Comparison of ENCODE assay signal across 13 cellular contexts in the genomic region with DNA sequence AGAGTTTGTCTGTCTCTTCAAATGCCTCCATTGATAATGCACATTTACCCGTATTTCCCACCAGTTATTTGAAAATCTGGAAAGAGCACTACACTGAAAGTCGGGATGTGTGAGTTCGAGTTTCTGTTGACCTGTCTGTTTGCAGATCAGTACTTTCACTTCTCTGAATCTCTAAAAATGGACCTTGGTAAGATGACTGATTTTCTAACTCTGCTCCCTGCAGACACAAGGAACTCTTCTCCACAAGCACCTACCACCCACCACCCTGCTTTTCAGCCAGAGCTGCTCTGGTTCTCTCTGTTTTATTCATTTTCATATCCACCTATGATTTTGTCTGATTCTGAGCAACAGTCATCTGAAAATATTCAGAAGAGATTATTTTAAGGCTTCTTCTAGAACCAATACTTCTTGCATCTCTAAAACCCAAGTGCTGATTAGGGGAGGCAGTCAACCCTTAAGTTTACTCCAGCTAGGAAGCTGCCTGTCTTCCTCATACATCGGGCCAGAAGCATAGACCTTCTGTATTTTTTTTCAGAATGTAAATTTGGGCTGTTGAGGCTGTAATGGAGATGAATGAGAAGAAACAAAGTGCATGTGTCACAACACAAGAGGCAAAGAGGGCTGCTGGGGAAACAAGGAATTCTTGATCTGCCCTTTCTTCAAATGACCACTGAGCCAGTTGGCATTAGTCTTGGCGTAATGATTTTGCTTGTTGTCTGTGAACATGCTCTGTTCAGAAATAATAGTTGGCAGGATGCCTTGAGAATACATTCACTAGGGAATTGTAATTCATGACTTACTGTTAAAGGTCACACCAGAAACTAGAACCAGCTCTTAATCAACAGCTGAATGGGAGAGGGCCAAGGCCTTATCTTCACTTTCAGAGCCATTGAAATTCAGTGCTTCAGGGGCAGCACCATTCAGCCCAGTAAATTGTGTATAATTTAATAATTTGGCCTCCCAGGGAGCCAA.
DNase-seq lines count a peak whose midpoint lies in the region; ATAC-seq, FAIRE-seq and TF ChIP-seq lines count a peak whose summit lies in the region.
"Had no signal": no experiment of that assay in that cellular context is flagged by ENCODE, and none has a peak within 500 bp of the region (broad histone marks: within the 10 kb centered on the region; RNA-seq: fewer than 3 reads in every experiment).

No MANE protein-coding gene starts in this region.

- no peaks in the 10 kb centered on the region for H3K36me3 Mint-ChIP-seq in activated T-helper 1 cell treated with anti-CD3 and anti-CD28 coated beads, Interleukin-12 subunit alpha, Interleukin-12 subunit beta, Interleukin-2, Interleukin-4 antibody, amounts not matched to agents 30 ng/mL and 10 ng/mL and 1 ng/mL, durations not matched to agents 14 hours and 24 hours and 36 hours (ENCODE audit: low read depth)

- H3K9ac ChIP-seq in endothelial cell of umbilical vein (replicated peaks; ENCODE audit: extremely low read depth, insufficient read depth, low read length), result no peak overlapping the region
- H3K9ac ChIP-seq: BLaER1 had no signal

- H3K27me3 ChIP-seq in endothelial cell of umbilical vein (ENCODE audit: control insufficient read depth in 2 of 2, insufficient read depth in 2 of 2, low read length in 2 of 2), result no peaks in the 10 kb centered on the region
- H3K27me3 ChIP-seq: BLaER1 had no signal

- no peak for TF ChIP-seq CTCF in GM12865 (IDR thresholded peaks at IDR 0.05; ENCODE audit: insufficient read depth, low read depth, low read length, missing control alignments)
- TF ChIP-seq CTCF in endothelial cell of umbilical vein (IDR thresholded peaks at IDR 0.05; ENCODE audit: extremely low read depth in 1 of 2, insufficient read depth in 1 of 2, low read depth in 1 of 2, low read length in 2 of 2), result no peak

- peaks cover 3% of the 10 kb centered on the region for H3K27me3 Mint-ChIP-seq in activated T-helper 1 cell treated with anti-CD3 and anti-CD28 coated beads, Interleukin-12 subunit alpha, Interleukin-12 subunit beta, Interleukin-2, Interleukin-4 antibody, amounts not matched to agents 30 ng/mL and 10 ng/mL and 1 ng/mL, durations not matched to agents 14 hours and 24 hours and 36 hours (ENCODE audit: insufficient read depth)

- no peak overlapping the region for H3K27ac ChIP-seq in endothelial cell of umbilical vein (ENCODE audit: insufficient read depth, low read depth, low read length)
- H3K27ac ChIP-seq: BLaER1, SK-N-MC had no signal

- BruUV-seq in endothelial cell of umbilical vein (replicated peaks; lab: Mats Ljungman, UMichigan), result no TSS peak

- peaks cover 4% of the 10 kb centered on the region for H3K4me1 Mint-ChIP-seq in activated T-helper 1 cell treated with anti-CD3 and anti-CD28 coated beads, Interleukin-12 subunit alpha, Interleukin-12 subunit beta, Interleukin-2, Interleukin-4 antibody, amounts not matched to agents 30 ng/mL and 10 ng/mL and 1 ng/mL, durations not matched to agents 14 hours and 24 hours and 36 hours (ENCODE audit: low read depth)

- no peaks in the 10 kb centered on the region for H3K4me1 ChIP-seq in endothelial cell of umbilical vein (ENCODE audit: control insufficient read depth, extremely low read depth, insufficient read depth, low read length)
- H3K4me1 ChIP-seq: BLaER1 had no signal

- no peaks in the 10 kb centered on the region for H3K36me3 ChIP-seq in endothelial cell of umbilical vein (ENCODE audit: control insufficient read depth in 2 of 2, extremely low read depth in 1 of 2, insufficient read depth in 2 of 2, low read length in 2 of 2)
- H3K36me3 ChIP-seq: BLaER1 had no signal

- no peak for FAIRE-seq in endothelial cell of umbilical vein (lab: Jason Lieb, UNC)

- no peaks in the 10 kb centered on the region for H4K20me1 ChIP-seq in endothelial cell of umbilical vein (replicated peaks; ENCODE audit: control insufficient read depth, extremely low read depth, insufficient read depth, low read length)
- H4K20me1 ChIP-seq: BLaER1 had no signal

- dilution Hi-C loops in endothelial cell of umbilical vein (cut with MboI; ENCODE audit: extremely low pct_ligation_motif_present, low sequenced_read_pairs), result no loop called here

- H3K9me3 ChIP-seq in endothelial cell of umbilical vein (replicated peaks; ENCODE audit: control insufficient read depth, insufficient read depth, low read length), result no peaks in the 10 kb centered on the region

- H3K4me2 ChIP-seq in endothelial cell of umbilical vein (ENCODE audit: insufficient read depth, low read length), result no peak overlapping the region
- H3K4me2 ChIP-seq: BLaER1 had no signal

- no peak overlapping the region for H2AFZ ChIP-seq in endothelial cell of umbilical vein (ENCODE audit: low read depth, low read length)

- no peak for TF ChIP-seq POLR2A in endothelial cell of umbilical vein (IDR thresholded peaks at IDR 0.05; ENCODE audit: low read depth, low read length)

- H3K79me2 ChIP-seq in endothelial cell of umbilical vein (ENCODE audit: control insufficient read depth, insufficient read depth, low read length), result no peaks in the 10 kb centered on the region

- CTCF ChIA-PET in endothelial cell of umbilical vein (lab: Charles Lee), result no interaction called here

- ATAC-seq in GM19467 (IDR thresholded peaks at IDR 0.05; ENCODE audit: unreplicated experiment), result peak; percentile 63
- peak; percentile 76 for ATAC-seq in HG03175 (IDR thresholded peaks at IDR 0.05; ENCODE audit: unreplicated experiment)
- ATAC-seq: activated CD8-positive, alpha-beta T cell treated with anti-CD3 and anti-CD28 coated beads, Interleukin-2, amount 10 ng/mL, durations not matched to agents 7 days and 5 days had no signal

- intact Hi-C loops in endothelial cell of umbilical vein (cut with micrococcal nuclease), result no loop called here
- intact Hi-C loops in posterior cingulate gyrus (cut with DNase I), result no loop called here
- intact Hi-C loops in activated T-helper 1 cell treated with anti-CD3 and anti-CD28 coated beads, Interleukin-12 subunit alpha, Interleukin-12 subunit beta, Interleukin-2, Interleukin-4 antibody, amounts not matched to agents 30 ng/mL and 10 ng/mL and 1 ng/mL, durations not matched to agents 14 hours and 24 hours and 36 hours (cut with micrococcal nuclease), result no loop called here

- no peak overlapping the region for H3K4me3 ChIP-seq in GM12865 (ENCODE audit: low read depth, low read length)
- H3K4me3 ChIP-seq in endothelial cell of umbilical vein (replicated peaks in 1 of 3; ENCODE audit: insufficient read depth in 1 of 3, low read depth in 1 of 3, low read length in 3 of 3), result no peak overlapping the region
- H3K4me3 ChIP-seq: BLaER1, SK-N-MC had no signal

- POLR2A ChIA-PET in endothelial cell of umbilical vein (lab: Charles Lee), result no interaction called here

- H3K9me3 Mint-ChIP-seq in activated T-helper 1 cell treated with anti-CD3 and anti-CD28 coated beads, Interleukin-12 subunit alpha, Interleukin-12 subunit beta, Interleukin-2, Interleukin-4 antibody, amounts not matched to agents 30 ng/mL and 10 ng/mL and 1 ng/mL, durations not matched to agents 14 hours and 24 hours and 36 hours, result peaks cover 4% of the 10 kb centered on the region

- no peaks in the 10 kb centered on the region for H3K9me1 ChIP-seq in endothelial cell of umbilical vein (replicated peaks; ENCODE audit: control insufficient read depth, extremely low read depth, insufficient read depth, low read length)

- peak; percentile 66 for DNase-seq in GM12865 (ENCODE audit: low read depth)
- peak; percentile 57 for DNase-seq in endothelial cell of umbilical vein (ENCODE audit: low read depth, low spot score)
- DNase-seq in HuH-7.5 (ENCODE audit: low spot score), result no peak
- no peak for DNase-seq in HuH-7 (ENCODE audit: low spot score)
- no peak for DNase-seq in posterior cingulate gyrus
- no peak for DNase-seq in activated T-helper 1 cell treated with anti-CD3 and anti-CD28 coated beads, Interleukin-12 subunit alpha, Interleukin-12 subunit beta, Interleukin-2, Interleukin-4 antibody, amounts not matched to agents 30 ng/mL and 10 ng/mL and 1 ng/mL, durations not matched to agents 14 hours and 24 hours and 36 hours (ENCODE audit: low spot score)
- DNase-seq: activated CD8-positive, alpha-beta T cell treated with anti-CD3 and anti-CD28 coated beads, Interleukin-2, amount 10 ng/mL, durations not matched to agents 7 days and 5 days; left cardiac atrium; NCI-H2029 had no signal

- H3K27ac Mint-ChIP-seq in activated T-helper 1 cell treated with anti-CD3 and anti-CD28 coated beads, Interleukin-12 subunit alpha, Interleukin-12 subunit beta, Interleukin-2, Interleukin-4 antibody, amounts not matched to agents 30 ng/mL and 10 ng/mL and 1 ng/mL, durations not matched to agents 14 hours and 24 hours and 36 hours, result no peak overlapping the region
- H3K27ac Mint-ChIP-seq: activated CD8-positive, alpha-beta T cell treated with anti-CD3 and anti-CD28 coated beads, Interleukin-2, amount 10 ng/mL, durations not matched to agents 7 days and 5 days had no signal

- H3K4me3 Mint-ChIP-seq in activated T-helper 1 cell treated with anti-CD3 and anti-CD28 coated beads, Interleukin-12 subunit alpha, Interleukin-12 subunit beta, Interleukin-2, Interleukin-4 antibody, amounts not matched to agents 30 ng/mL and 10 ng/mL and 1 ng/mL, durations not matched to agents 14 hours and 24 hours and 36 hours, result no peak overlapping the region
- H3K4me3 Mint-ChIP-seq: activated CD8-positive, alpha-beta T cell treated with anti-CD3 and anti-CD28 coated beads, Interleukin-2, amount 10 ng/mL, durations not matched to agents 7 days and 5 days had no signal

TF ChIP-seq in endothelial cell of umbilical vein, 7 proteins besides CTCF, POLR2A, EP300 and RAD21:
- TF ChIP-seq JUN (IDR thresholded peaks at IDR 0.05; ENCODE audit: borderline replicate concordance, insufficient read depth, insufficient read length, low read depth), result no peak

Comparison
In these comparisons a context has a peak if more than half of its experiments do, and no peak if none do; other contexts are left out.
1. DNase-seq: peak in GM12865 (single experiment) and endothelial cell of umbilical vein (single experiment); none in HuH-7.5 (single experiment), HuH-7 (single experiment), posterior cingulate gyrus (0 of 10) and activated T-helper 1 cell treated with anti-CD3 and anti-CD28 coated beads, Interleukin-12 subunit alpha, Interleukin-12 subunit beta, Interleukin-2, Interleukin-4 antibody, amounts not matched to agents 30 ng/mL and 10 ng/mL and 1 ng/mL, durations not matched to agents 14 hours and 24 hours and 36 hours (single experiment).